In the genomic region with DNA sequence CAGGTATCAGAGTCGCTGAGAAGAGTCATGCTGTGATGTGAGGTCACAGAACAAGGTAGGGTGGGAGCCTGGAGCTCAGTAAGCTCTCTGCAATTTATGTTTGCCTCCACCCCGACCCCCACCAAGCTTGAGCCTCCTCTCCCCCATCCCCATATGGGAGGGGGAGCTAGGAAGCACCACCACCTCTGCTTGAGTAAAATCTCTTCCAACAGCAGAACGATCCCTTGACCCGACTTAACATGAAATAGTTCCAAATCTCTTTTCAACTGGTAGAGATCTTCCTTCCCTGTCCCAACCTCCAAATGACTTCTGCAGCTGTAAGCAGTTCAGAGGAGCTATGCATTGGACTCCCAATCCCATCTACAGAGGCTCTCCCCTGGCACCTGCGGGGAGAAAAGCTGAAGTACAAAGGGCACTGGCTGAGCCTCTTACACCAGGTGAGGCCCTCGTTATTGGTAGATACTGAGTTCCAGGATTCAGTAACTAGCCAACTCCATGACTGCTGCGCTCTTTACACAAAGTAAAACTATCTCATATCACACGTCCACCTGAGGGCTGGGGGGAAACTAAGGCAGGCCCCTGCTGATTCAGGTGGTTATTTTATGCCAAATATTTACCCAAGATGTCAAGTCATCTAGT, we compare ENCODE assay signal across 1 cellular context.
TF ChIP-seq lines count a peak whose summit lies in the region.

No MANE protein-coding gene starts in this region.

TF ChIP-seq in K562, 482 proteins besides CTCF, POLR2A, EP300 and RAD21 (continued from another document and continues in another):
- TF ChIP-seq, protein P1, sequence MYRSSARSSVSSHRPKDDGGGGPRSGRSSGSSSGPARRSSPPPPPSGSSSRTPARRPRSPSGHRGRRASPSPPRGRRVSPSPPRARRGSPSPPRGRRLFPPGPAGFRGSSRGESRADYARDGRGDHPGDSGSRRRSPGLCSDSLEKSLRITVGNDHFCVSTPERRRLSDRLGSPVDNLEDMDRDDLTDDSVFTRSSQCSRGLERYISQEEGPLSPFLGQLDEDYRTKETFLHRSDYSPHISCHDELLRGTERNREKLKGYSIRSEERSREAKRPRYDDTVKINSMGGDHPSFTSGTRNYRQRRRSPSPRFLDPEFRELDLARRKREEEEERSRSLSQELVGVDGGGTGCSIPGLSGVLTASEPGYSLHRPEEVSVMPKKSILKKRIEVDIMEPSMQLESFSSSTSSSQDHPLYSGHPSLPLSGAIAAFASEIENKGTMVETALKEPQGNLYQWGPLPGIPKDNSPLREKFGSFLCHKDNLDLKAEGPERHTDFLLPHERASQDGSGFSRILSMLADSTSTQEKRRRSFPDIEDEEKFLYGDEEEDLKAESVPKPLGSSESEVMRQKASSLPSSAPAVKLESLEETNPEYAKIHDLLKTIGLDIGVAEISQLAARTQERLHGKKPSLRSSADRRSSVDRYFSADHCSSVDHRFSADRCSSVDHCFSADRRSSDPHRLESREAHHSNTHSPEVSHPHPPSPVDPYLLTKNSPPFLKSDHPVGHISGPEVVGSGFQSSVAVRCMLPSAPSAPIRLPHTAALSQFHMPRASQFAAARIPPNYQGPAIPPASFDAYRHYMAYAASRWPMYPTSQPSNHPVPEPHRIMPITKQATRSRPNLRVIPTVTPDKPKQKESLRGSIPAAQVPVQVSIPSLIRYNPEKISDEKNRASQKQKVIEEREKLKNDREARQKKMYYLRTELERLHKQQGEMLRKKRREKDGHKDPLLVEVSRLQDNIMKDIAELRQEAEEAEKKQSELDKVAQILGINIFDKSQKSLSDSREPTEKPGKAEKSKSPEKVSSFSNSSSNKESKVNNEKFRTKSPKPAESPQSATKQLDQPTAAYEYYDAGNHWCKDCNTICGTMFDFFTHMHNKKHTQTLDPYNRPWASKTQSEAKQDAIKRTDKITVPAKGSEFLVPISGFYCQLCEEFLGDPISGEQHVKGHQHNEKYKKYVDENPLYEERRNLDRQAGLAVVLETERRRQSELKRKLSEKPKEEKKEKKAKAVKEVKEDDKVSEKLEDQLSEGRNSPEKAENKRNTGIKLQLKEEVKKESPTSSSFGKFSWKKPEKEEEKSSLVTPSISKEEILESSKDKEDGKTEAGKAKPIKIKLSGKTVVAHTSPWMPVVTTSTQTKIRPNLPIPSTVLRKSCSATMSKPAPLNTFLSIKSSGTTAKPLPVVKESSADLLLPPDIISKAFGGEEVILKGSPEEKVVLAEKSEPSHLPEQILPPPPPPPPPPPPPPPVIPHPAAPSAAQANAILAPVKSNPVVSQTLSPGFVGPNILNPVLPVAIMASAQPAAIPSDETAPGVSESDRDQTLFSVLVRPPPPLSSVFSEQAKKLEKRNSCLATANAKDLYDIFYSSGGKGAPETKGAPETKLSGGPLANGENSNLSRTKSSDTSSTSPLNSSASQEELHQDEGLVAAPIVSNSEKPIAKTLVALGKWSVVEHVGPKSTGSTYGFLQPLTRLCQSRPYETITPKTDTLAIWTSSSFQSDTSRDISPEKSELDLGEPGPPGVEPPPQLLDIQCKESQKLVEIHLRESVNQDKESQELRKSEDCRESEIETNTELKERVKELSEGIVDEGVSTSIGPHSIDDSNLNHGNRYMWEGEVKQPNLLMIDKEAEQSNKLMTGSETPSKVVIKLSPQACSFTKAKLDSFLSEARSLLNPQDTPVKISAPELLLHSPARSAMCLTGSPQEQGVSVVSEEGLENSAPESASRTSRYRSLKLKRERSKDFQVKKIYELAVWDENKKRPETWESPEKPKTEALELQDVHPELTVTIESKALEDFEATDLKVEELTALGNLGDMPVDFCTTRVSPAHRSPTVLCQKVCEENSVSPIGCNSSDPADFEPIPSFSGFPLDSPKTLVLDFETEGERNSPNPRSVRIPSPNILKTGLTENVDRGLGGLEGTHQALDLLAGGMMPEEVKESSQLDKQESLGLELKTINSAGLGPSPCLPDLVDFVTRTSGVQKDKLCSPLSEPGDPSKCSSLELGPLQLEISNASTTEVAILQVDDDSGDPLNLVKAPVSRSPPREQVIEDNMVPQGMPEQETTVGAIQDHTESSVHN (IDR thresholded peaks at IDR 0.05; ENCODE audit: borderline replicate concordance in 1 of 2, low read depth in 1 of 2), result no peak
- TF ChIP-seq, protein P2, sequence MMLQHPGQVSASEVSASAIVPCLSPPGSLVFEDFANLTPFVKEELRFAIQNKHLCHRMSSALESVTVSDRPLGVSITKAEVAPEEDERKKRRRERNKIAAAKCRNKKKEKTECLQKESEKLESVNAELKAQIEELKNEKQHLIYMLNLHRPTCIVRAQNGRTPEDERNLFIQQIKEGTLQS (IDR thresholded peaks at IDR 0.05), result no peak
- TF ChIP-seq, protein P2 (CRISPR knock-in tag; conservative IDR thresholded peaks at IDR 0.05), result 0 out of 2 replicates have a peak, but pooled peaks have one; percentile 59
- TF ChIP-seq MAFG (tag; conservative IDR thresholded peaks at IDR 0.05) (no peak), RBM22 (IDR thresholded peaks at IDR 0.05; ENCODE audit: low read depth, low read length, poor library complexity, severe bottlenecking) (no peak), ZNF778 (CRISPR knock-in tag; IDR thresholded peaks at IDR 0.05) (no peak), TARDBP (IDR thresholded peaks at IDR 0.05) (no peak), SIN3B (IDR thresholded peaks at IDR 0.05; ENCODE audit: low read depth) (no peak), ETV1 (tag; conservative IDR thresholded peaks at IDR 0.05; ENCODE audit: low read depth) (no peak), JUND (IDR thresholded peaks at IDR 0.05; ENCODE audit: borderline replicate concordance, low read depth, low read length) (no peak), JUND (tag; IDR thresholded peaks at IDR 0.05; ENCODE audit: borderline replicate concordance, low read depth, low read length) (no peak), ZC3H4 (CRISPR knock-in tag; IDR thresholded peaks at IDR 0.05; ENCODE audit: borderline replicate concordance) (peak; percentile 84; the same call in 1 of the 2 replicates), BACH1 (tag; IDR thresholded peaks at IDR 0.05) (no peak), SRSF7 (optimal IDR thresholded peaks at IDR 0.05; ENCODE audit: low read depth, low read length) (no peak)
- TF ChIP-seq, protein P3, sequence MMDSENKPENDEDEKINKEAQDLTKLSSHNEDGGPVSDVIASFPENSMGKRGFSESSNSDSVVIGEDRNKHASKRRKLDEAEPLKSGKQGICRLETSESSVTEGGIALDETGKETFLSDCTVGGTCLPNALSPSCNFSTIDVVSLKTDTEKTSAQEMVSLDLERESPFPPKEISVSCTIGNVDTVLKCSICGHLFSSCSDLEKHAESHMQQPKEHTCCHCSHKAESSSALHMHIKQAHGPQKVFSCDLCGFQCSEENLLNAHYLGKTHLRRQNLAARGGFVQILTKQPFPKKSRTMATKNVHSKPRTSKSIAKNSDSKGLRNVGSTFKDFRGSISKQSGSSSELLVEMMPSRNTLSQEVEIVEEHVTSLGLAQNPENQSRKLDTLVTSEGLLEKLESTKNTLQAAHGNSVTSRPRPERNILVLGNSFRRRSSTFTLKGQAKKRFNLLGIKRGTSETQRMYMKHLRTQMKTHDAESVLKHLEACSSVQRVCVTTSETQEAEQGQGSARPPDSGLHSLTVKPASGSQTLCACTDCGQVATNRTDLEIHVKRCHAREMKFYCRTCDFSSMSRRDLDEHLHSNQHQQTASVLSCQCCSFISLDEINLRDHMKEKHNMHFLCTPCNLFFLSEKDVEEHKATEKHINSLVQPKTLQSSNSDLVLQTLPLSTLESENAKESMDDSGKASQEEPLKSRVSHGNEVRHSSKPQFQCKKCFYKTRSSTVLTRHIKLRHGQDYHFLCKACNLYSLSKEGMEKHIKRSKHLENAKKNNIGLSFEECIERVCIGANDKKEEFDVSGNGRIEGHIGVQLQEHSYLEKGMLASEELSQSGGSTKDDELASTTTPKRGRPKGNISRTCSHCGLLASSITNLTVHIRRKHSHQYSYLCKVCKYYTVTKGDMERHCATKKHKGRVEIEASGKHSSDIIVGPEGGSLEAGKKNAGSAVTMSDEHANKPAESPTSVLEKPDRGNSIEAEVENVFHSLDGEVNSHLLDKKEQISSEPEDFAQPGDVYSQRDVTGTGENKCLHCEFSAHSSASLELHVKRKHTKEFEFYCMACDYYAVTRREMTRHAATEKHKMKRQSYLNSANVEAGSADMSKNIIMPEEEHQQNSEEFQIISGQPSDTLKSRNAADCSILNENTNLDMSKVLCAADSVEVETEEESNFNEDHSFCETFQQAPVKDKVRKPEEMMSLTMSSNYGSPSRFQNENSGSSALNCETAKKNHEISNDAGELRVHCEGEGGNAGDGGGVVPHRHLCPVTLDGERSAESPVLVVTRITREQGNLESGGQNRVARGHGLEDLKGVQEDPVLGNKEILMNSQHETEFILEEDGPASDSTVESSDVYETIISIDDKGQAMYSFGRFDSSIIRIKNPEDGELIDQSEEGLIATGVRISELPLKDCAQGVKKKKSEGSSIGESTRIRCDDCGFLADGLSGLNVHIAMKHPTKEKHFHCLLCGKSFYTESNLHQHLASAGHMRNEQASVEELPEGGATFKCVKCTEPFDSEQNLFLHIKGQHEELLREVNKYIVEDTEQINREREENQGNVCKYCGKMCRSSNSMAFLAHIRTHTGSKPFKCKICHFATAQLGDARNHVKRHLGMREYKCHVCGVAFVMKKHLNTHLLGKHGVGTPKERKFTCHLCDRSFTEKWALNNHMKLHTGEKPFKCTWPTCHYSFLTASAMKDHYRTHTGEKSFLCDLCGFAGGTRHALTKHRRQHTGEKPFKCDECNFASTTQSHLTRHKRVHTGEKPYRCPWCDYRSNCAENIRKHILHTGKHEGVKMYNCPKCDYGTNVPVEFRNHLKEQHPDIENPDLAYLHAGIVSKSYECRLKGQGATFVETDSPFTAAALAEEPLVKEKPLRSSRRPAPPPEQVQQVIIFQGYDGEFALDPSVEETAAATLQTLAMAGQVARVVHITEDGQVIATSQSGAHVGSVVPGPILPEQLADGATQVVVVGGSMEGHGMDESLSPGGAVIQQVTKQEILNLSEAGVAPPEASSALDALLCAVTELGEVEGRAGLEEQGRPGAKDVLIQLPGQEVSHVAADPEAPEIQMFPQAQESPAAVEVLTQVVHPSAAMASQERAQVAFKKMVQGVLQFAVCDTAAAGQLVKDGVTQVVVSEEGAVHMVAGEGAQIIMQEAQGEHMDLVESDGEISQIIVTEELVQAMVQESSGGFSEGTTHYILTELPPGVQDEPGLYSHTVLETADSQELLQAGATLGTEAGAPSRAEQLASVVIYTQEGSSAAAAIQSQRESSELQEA (IDR thresholded peaks at IDR 0.05; ENCODE audit: low read depth), result no peak
- TF ChIP-seq, protein P4, sequence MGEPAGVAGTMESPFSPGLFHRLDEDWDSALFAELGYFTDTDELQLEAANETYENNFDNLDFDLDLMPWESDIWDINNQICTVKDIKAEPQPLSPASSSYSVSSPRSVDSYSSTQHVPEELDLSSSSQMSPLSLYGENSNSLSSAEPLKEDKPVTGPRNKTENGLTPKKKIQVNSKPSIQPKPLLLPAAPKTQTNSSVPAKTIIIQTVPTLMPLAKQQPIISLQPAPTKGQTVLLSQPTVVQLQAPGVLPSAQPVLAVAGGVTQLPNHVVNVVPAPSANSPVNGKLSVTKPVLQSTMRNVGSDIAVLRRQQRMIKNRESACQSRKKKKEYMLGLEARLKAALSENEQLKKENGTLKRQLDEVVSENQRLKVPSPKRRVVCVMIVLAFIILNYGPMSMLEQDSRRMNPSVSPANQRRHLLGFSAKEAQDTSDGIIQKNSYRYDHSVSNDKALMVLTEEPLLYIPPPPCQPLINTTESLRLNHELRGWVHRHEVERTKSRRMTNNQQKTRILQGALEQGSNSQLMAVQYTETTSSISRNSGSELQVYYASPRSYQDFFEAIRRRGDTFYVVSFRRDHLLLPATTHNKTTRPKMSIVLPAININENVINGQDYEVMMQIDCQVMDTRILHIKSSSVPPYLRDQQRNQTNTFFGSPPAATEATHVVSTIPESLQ (CRISPR knock-in tag; IDR thresholded peaks at IDR 0.05), result no peak
- TF ChIP-seq, protein P5, sequence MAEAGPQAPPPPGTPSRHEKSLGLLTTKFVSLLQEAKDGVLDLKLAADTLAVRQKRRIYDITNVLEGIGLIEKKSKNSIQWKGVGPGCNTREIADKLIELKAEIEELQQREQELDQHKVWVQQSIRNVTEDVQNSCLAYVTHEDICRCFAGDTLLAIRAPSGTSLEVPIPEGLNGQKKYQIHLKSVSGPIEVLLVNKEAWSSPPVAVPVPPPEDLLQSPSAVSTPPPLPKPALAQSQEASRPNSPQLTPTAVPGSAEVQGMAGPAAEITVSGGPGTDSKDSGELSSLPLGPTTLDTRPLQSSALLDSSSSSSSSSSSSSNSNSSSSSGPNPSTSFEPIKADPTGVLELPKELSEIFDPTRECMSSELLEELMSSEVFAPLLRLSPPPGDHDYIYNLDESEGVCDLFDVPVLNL (CRISPR knock-in tag; IDR thresholded peaks at IDR 0.05; ENCODE audit: low read depth), result no peak
- TF ChIP-seq, protein P6, sequence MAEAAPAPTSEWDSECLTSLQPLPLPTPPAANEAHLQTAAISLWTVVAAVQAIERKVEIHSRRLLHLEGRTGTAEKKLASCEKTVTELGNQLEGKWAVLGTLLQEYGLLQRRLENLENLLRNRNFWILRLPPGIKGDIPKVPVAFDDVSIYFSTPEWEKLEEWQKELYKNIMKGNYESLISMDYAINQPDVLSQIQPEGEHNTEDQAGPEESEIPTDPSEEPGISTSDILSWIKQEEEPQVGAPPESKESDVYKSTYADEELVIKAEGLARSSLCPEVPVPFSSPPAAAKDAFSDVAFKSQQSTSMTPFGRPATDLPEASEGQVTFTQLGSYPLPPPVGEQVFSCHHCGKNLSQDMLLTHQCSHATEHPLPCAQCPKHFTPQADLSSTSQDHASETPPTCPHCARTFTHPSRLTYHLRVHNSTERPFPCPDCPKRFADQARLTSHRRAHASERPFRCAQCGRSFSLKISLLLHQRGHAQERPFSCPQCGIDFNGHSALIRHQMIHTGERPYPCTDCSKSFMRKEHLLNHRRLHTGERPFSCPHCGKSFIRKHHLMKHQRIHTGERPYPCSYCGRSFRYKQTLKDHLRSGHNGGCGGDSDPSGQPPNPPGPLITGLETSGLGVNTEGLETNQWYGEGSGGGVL (CRISPR knock-in tag; IDR thresholded peaks at IDR 0.05), result no peak
- TF ChIP-seq, protein P7, sequence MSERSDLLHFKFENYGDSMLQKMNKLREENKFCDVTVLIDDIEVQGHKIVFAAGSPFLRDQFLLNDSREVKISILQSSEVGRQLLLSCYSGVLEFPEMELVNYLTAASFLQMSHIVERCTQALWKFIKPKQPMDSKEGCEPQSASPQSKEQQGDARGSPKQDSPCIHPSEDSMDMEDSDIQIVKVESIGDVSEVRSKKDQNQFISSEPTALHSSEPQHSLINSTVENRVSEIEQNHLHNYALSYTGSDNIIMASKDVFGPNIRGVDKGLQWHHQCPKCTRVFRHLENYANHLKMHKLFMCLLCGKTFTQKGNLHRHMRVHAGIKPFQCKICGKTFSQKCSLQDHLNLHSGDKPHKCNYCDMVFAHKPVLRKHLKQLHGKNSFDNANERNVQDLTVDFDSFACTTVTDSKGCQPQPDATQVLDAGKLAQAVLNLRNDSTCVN (CRISPR knock-in tag; IDR thresholded peaks at IDR 0.05), result peak; percentile 87
